ENCODE assay signal across 1 cellular context in genomic region chr17:61364463-61364846, GRCh38.
A peak's percentile ranks its signal among the peaks of the same experiment; 100 is the strongest.
TF ChIP-seq lines count a peak whose summit lies in the region.

No MANE protein-coding gene starts in this region.

TF ChIP-seq in HepG2, 621 proteins besides CTCF, POLR2A, EP300 and RAD21 (continued from another document):
- TF ChIP-seq LRRFIP1 (CRISPR knock-in tag; conservative IDR thresholded peaks at IDR 0.05) (no peak), ZNF468 (CRISPR knock-in tag; IDR thresholded peaks at IDR 0.05) (no peak), KDM1A (CRISPR knock-in tag; IDR thresholded peaks at IDR 0.05) (peak; percentile 49; the same call in 1 of the 2 replicates), NFKB2 (CRISPR knock-in tag; IDR thresholded peaks at IDR 0.05; ENCODE audit: borderline replicate concordance) (no peak), NFAT5 (CRISPR knock-in tag; IDR thresholded peaks at IDR 0.05) (0 out of 2 replicates have a peak, but pooled peaks have one; percentile 7), KLF16 (CRISPR knock-in tag; IDR thresholded peaks at IDR 0.05) (no peak), ZZZ3 (CRISPR knock-in tag; IDR thresholded peaks at IDR 0.05; ENCODE audit: borderline replicate concordance) (no peak), SOX6 (IDR thresholded peaks at IDR 0.05) (no peak), SOX6 (CRISPR knock-in tag; IDR thresholded peaks at IDR 0.05) (no peak), ARID5B (CRISPR knock-in tag; IDR thresholded peaks at IDR 0.05) (no peak), ZNF724P (CRISPR knock-in tag; IDR thresholded peaks at IDR 0.05; ENCODE audit: borderline replicate concordance) (0 out of 2 replicates have a peak, but pooled peaks have one; percentile 32), MXI1 (IDR thresholded peaks at IDR 0.05; ENCODE audit: borderline replicate concordance, low read depth, low read length) (no peak), REXO4 (CRISPR knock-in tag; IDR thresholded peaks at IDR 0.05; ENCODE audit: borderline replicate concordance) (no peak), TRIM24 (CRISPR knock-in tag; IDR thresholded peaks at IDR 0.05) (no peak)
